ENCODE assay signal across 29 cellular contexts in genomic region chr3:6105187-6105586, GRCh38.
"Had no signal": no experiment of that assay in that cellular context is flagged by ENCODE, and none has a peak within 500 bp of the region (broad histone marks: within the 10 kb centered on the region; RNA-seq: fewer than 3 reads in every experiment).

No MANE protein-coding gene starts in this region.

- FAIRE-seq: small intestine had no signal

- H3K4me3 ChIP-seq: neural progenitor cell, ovary, psoas muscle, right lobe of liver, sigmoid colon, suprapubic skin, testis, tibial artery, transverse colon, upper lobe of right lung, uterus had no signal

- ATAC-seq: natural killer cell; psoas muscle; right cardiac atrium; right lobe of liver; stimulated activated memory B cell treated with anti-CD40 and anti-IgM and Interleukin-4, amounts not matched to agents 10 μg/mL and 1 μg/mL and 100 μg/mL, for 72 hours; stimulated activated naive CD8-positive, alpha-beta T cell treated with anti-CD3 and anti-CD28 coated beads, Interleukin-15, amount 100 ng/mL, for 72 hours; stimulated activated naive CD8-positive, alpha-beta T cell treated with anti-CD3 and anti-CD28 coated beads, Interleukin-15, Interleukin-2, amounts not matched to agents 100 U/mL and 50 U/mL, for 24 hours; upper lobe of right lung had no signal

- H3K27ac Mint-ChIP-seq: natural killer cell; nephron; neural progenitor cell; progenitor cell of endocrine pancreas; stimulated activated memory B cell treated with anti-CD40 and anti-IgM and Interleukin-4, amounts not matched to agents 10 μg/mL and 1 μg/mL and 100 μg/mL, for 72 hours; stimulated activated naive CD8-positive, alpha-beta T cell treated with anti-CD3 and anti-CD28 coated beads, Interleukin-15, amount 100 ng/mL, for 72 hours; type B pancreatic cell had no signal

- DNase-seq: natural killer cell; occipital lobe; ovary; posterior cingulate gyrus; psoas muscle; right cardiac atrium; right lobe of liver; sigmoid colon; small intestine; stimulated activated CD4-positive, alpha-beta T cell treated with anti-CD3 and anti-CD28 coated beads, Interleukin-1b, Interleukin-23, amount 100 ng/mL, for 48 hours; stimulated activated CD4-positive, alpha-beta T cell treated with anti-CD3 and anti-CD28 coated beads, Interleukin-4, amount 100 ng/mL, for 1 hour; stimulated activated CD4-positive, alpha-beta T cell treated with anti-CD3 and anti-CD28 coated beads, Interleukin-4, amount 100 ng/mL, for 4 hours; stimulated activated CD8-positive, alpha-beta memory T cell treated with anti-CD3 and anti-CD28 coated beads, Interleukin-4, amount 100 ng/mL, for 48 hours; stimulated activated naive CD4-positive, alpha-beta T cell; stimulated activated naive CD8-positive, alpha-beta T cell treated with anti-CD3 and anti-CD28 coated beads, Interleukin-15, amount 100 ng/mL, for 72 hours; stimulated activated naive CD8-positive, alpha-beta T cell treated with anti-CD3 and anti-CD28 coated beads, Interleukin-15, Interleukin-2, amounts not matched to agents 100 U/mL and 50 U/mL, for 24 hours; substantia nigra; testis; tibial artery; transverse colon; upper lobe of right lung; uterus had no signal

- H3K9me3 ChIP-seq: ovary, psoas muscle, right lobe of liver, sigmoid colon, suprapubic skin, testis, tibial artery, transverse colon, upper lobe of right lung, uterus had no signal

- H3K4me1 ChIP-seq: neural progenitor cell, parathyroid adenoma, psoas muscle, right lobe of liver, sigmoid colon, suprapubic skin, testis, tibial artery, transverse colon, upper lobe of right lung, uterus had no signal

- H3K4me2 ChIP-seq: neural progenitor cell had no signal

- H3K36me3 Mint-ChIP-seq: natural killer cell; neural progenitor cell; stimulated activated memory B cell treated with anti-CD40 and anti-IgM and Interleukin-4, amounts not matched to agents 10 μg/mL and 1 μg/mL and 100 μg/mL, for 72 hours; type B pancreatic cell had no signal

- H3K79me2 ChIP-seq: parathyroid adenoma had no signal

- H3K4me3 Mint-ChIP-seq: natural killer cell; nephron; neural progenitor cell; stimulated activated memory B cell treated with anti-CD40 and anti-IgM and Interleukin-4, amounts not matched to agents 10 μg/mL and 1 μg/mL and 100 μg/mL, for 72 hours; stimulated activated naive CD8-positive, alpha-beta T cell treated with anti-CD3 and anti-CD28 coated beads, Interleukin-15, amount 100 ng/mL, for 72 hours; type B pancreatic cell had no signal

- H3K9me3 Mint-ChIP-seq: neural progenitor cell had no signal

- H3K4me1 Mint-ChIP-seq: natural killer cell; neural progenitor cell; stimulated activated memory B cell treated with anti-CD40 and anti-IgM and Interleukin-4, amounts not matched to agents 10 μg/mL and 1 μg/mL and 100 μg/mL, for 72 hours; stimulated activated naive CD8-positive, alpha-beta T cell treated with anti-CD3 and anti-CD28 coated beads, Interleukin-15, amount 100 ng/mL, for 72 hours had no signal

- H3K9ac ChIP-seq: neural progenitor cell, parathyroid adenoma had no signal

- H3K36me3 ChIP-seq: neural progenitor cell, ovary, right lobe of liver, sigmoid colon, suprapubic skin, tibial artery, transverse colon, upper lobe of right lung, uterus had no signal

- H2AFZ ChIP-seq: neural progenitor cell, parathyroid adenoma had no signal

- H3K27ac ChIP-seq: neural progenitor cell, ovary, parathyroid adenoma, psoas muscle, right lobe of liver, sigmoid colon, suprapubic skin, testis, tibial artery, transverse colon, upper lobe of right lung, uterus had no signal

- H3K27me3 Mint-ChIP-seq: progenitor cell of endocrine pancreas; stimulated activated memory B cell treated with anti-CD40 and anti-IgM and Interleukin-4, amounts not matched to agents 10 μg/mL and 1 μg/mL and 100 μg/mL, for 72 hours; stimulated activated naive CD8-positive, alpha-beta T cell treated with anti-CD3 and anti-CD28 coated beads, Interleukin-15, amount 100 ng/mL, for 72 hours; type B pancreatic cell had no signal

- H3K27me3 ChIP-seq: neural progenitor cell, ovary, right lobe of liver, sigmoid colon, suprapubic skin, testis, tibial artery, transverse colon, upper lobe of right lung, uterus had no signal
